Comparison of ENCODE assay signal across 8 cellular contexts in the genomic region with DNA sequence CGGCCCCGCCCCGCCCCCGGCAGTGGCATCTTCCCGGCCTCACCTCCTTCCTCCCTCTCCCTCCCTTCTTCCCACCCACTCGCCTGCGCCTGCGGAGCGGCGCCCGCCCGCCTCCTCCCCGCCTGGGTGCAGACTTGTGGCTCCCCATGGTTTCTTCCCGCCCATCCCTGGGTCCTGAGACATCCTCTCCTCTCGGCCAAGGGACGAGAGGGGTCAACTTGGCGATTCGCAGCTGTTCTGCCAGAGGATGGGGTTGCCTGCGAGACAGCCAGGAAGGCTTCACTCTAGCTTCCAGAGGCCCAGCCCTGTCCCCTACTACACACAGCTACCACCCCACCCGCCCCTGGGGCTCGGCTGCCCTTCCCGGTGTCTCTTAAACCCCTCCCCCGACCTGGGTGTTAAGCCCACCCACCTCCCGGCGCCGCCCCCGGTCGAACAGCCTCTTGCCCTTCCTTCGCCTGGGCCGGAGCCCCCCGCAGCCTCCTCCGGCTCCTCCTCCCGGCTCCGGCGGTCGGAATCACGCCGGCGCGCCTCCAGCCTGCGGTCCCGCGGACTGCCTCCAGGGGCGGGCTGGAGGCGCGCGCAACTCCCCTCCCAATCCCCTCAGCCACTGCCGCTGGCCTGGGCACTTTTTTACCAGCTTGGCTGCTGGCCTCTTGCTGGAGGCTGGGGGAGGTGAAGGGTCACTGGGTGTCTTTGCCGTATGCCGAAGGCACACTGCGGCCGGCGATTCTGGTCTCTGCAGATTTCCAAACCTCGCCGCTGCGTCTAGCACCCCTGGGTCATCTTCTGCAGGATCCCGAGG. TPM values are rescaled to one million over a fixed set of nuclear protein-coding genes. Genes with fewer than 3 reads are reported as not detected.
A peak's percentile ranks its signal among the peaks of the same experiment; 100 is the strongest.
DNase-seq lines count a peak whose midpoint lies in the region; ATAC-seq, FAIRE-seq and TF ChIP-seq lines count a peak whose summit lies in the region.

No MANE protein-coding gene starts in this region.

- H3K27ac ChIP-seq in DOHH2 (ENCODE audit: low read depth, low read length): peak overlapping the region; percentile 85
- H3K27ac ChIP-seq in neutrophil: peak overlapping the region; percentile 86

- peaks cover 12% of the 10 kb centered on the region for H3F3A ChIP-seq in DOHH2 (ENCODE audit: control insufficient read depth, insufficient read depth)

- H3K4me1 ChIP-seq in DOHH2 (ENCODE audit: control insufficient read depth, low read length) (peaks cover 13% of the 10 kb centered on the region), neutrophil (ENCODE audit: control insufficient read depth in 1 of 2, insufficient read depth in 1 of 2, low read depth in 1 of 2, low read length in 1 of 2) (peaks cover 14% of the 10 kb centered on the region in 2 experiments)

- H3K36me3 ChIP-seq in DOHH2 (ENCODE audit: control insufficient read depth, low read length) (peaks cover 4% of the 10 kb centered on the region), neutrophil (no peaks in the 10 kb centered on the region)

- peak; percentile 28 for ATAC-seq in GM21786 (IDR thresholded peaks at IDR 0.05; ENCODE audit: unreplicated experiment)

- no peak for FAIRE-seq in frontal cortex (lab: Jason Lieb, UNC)

- H3K9me2 ChIP-seq in DOHH2 (replicated peaks; ENCODE audit: control insufficient read depth, low read length): no peaks in the 10 kb centered on the region

- H3K27me3 ChIP-seq in DOHH2 (ENCODE audit: control insufficient read depth, low read length): no peaks in the 10 kb centered on the region
- peaks cover 6% of the 10 kb centered on the region for H3K27me3 ChIP-seq in neutrophil

- H3K79me2 ChIP-seq in DOHH2 (ENCODE audit: control insufficient read depth, low read length): peaks cover 58% of the 10 kb centered on the region

- DNase-seq in LHCN-M2 (ENCODE audit: low read depth) (peak; percentile 92), SIG-M5 (lab: John Stamatoyannopoulos, UW) (peak; percentile 23), frontal cortex (ENCODE audit: low spot score in 2 of 2) (peak; percentile 82 to 88), superior temporal gyrus (ENCODE audit: extremely low spot score) (peak; percentile 77)
- peak; percentile 76 for DNase-seq in activated naive CD4-positive, alpha-beta T cell treated with Interleukin-2 at 50 U/mL for 16 hours

- peak overlapping the region; percentile 79 for H3K4me2 ChIP-seq in DOHH2 (ENCODE audit: low read length)

- no peaks in the 10 kb centered on the region; the same call in 1 of the 2 replicates for H4K20me1 ChIP-seq in DOHH2 (ENCODE audit: control insufficient read depth, insufficient read depth, low read depth, low read length)

- H3K9me3 ChIP-seq in DOHH2 (ENCODE audit: control insufficient read depth, insufficient read depth, low read length) (no peaks in the 10 kb centered on the region), neutrophil (no peaks in the 10 kb centered on the region)

- H3K4me3 ChIP-seq in DOHH2 (ENCODE audit: low read length) (peak overlapping the region; percentile 93), neutrophil (ENCODE audit: low read depth in 1 of 2, low read length in 1 of 2) (peak overlapping the region; percentile 83 to 98)

- TF ChIP-seq CTCF in DOHH2 (IDR thresholded peaks at IDR 0.05; ENCODE audit: low read depth, low read length, poor library complexity, severe bottlenecking) (peak; percentile 81), neutrophil (IDR thresholded peaks at IDR 0.05) (peak; percentile 95)

RNA-seq across cellular contexts. Expression of gene JADE2, which starts 1.9 kb away (rescaled TPM):
- 34.0 and 34.4 TPM in 2 replicates for total RNA-seq in LHCN-M2 (2014; rRNA removed)
- polyA plus RNA-seq in LHCN-M2 (2012): 12.3 TPM
- total RNA-seq in frontal cortex: 2.4 TPM

Comparison
In these comparisons a context has a peak if more than half of its experiments do, and no peak if none do; other contexts are left out.
1. Peak in every context shown above with its lines: DNase-seq, ATAC-seq, H3K4me3 ChIP-seq and H3K27ac ChIP-seq.
2. DNase-seq: peak in every context shown above with its lines; median percentile 92 in LHCN-M2; 85 in frontal cortex; 77 in superior temporal gyrus; 76 in activated naive CD4-positive, alpha-beta T cell treated with Interleukin-2 at 50 U/mL for 16 hours; 23 in SIG-M5.
3. RNA of gene JADE2, which starts 1.9 kb away (total RNA-seq): 34.0 to 34.4 TPM in LHCN-M2; 2.4 TPM in frontal cortex (single experiment); every median in the first group is over 10 times any median in the second.